ENCODE assay signal across 1 cellular context in genomic region chr13:30743319-30744055, GRCh38.
TF ChIP-seq lines count a peak whose summit lies in the region.

No MANE protein-coding gene starts in this region.

TF ChIP-seq in HepG2, 621 proteins besides CTCF, POLR2A, EP300 and RAD21 (continued from another document):
- TF ChIP-seq TBL1XR1 (IDR thresholded peaks at IDR 0.05; ENCODE audit: borderline replicate concordance, low read length, partially characterized antibody) (no peak), ZNF350 (CRISPR knock-in tag; IDR thresholded peaks at IDR 0.05; ENCODE audit: borderline replicate concordance, low read depth) (no peak), ZNF451 (CRISPR knock-in tag; IDR thresholded peaks at IDR 0.05) (no peak), SRF (IDR thresholded peaks at IDR 0.05; ENCODE audit: low read depth, low read length) (no peak), PHF5A (CRISPR knock-in tag; IDR thresholded peaks at IDR 0.05; ENCODE audit: low read depth, unreplicated experiment) (no peak), MTF1 (CRISPR knock-in tag; IDR thresholded peaks at IDR 0.05) (no peak), PLRG1 (conservative IDR thresholded peaks at IDR 0.05) (no peak), ZNF850 (CRISPR knock-in tag; conservative IDR thresholded peaks at IDR 0.05) (no peak), DMTF1 (CRISPR knock-in tag; IDR thresholded peaks at IDR 0.05) (no peak)
